ENCODE assay signal across 14 cellular contexts in the genomic region with DNA sequence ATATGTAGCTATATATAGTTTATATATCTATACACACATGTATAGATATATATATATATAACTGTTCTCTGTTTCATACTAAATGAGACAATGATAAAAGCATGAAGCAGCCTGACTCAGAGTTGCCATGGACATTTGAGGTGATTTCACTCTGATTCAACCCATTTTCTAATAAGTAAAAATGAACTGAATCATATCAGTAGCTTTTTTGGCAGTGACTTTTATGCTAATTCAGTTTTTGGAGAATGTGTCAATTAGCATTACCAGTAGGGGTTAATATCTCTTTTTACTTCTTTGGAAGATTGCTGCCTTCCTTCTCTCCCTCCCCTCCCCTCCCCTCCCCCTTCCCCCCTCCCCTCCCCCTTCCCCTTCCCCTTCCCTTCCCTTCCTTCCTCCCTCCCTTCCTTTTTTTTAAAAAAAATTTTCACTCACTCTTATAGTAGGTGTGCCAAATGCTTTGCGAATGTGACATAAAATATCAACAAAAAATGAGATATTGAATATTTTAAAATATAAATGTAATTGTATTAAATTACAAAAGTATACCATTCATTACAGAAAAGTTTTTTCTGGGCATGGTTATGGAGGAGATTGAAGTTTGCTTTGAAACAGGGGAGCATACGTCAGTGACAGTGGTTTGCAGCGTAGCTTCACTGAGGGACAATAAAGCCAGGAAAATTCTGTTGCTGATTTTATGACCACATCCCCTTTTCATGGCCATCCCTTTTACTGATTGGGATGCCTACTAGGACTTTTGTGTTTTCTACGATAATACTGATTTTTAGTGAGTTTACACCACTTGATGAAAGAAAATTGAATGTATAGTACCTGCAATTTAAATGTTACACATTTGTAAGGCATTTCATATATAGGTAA.
DNase-seq lines count a peak whose midpoint lies in the region; ATAC-seq and FAIRE-seq lines count a peak whose summit lies in the region.
"Had no signal": no experiment of that assay in that cellular context is flagged by ENCODE, and none has a peak within 500 bp of the region (broad histone marks: within the 10 kb centered on the region; RNA-seq: fewer than 3 reads in every experiment).

No MANE protein-coding gene starts in this region.

- CTCF ChIA-PET in activated CD8-positive, alpha-beta memory T cell treated with anti-CD3 and anti-CD28 coated beads, Interleukin-2, amount 10 ng/mL, durations not matched to agents 7 days and 5 days (lab: Charles Lee), result no interaction called here

- peaks cover 57% of the 10 kb centered on the region for H3K4me1 Mint-ChIP-seq in activated T-cell treated with anti-CD3 and anti-CD28 coated beads, Interleukin-2, amount 50 U/mL, for 24 hours (ENCODE audit: low read depth)
- H3K4me1 Mint-ChIP-seq in stimulated activated memory B cell treated with anti-CD40 and anti-IgM and Interleukin-4, amounts not matched to agents 10 μg/mL and 1 μg/mL and 100 μg/mL, for 72 hours, result peaks cover 38% of the 10 kb centered on the region
- peaks cover 30% of the 10 kb centered on the region for H3K4me1 Mint-ChIP-seq in activated CD8-positive, alpha-beta memory T cell treated with anti-CD3 and anti-CD28 coated beads, Interleukin-2, amount 10 ng/mL, durations not matched to agents 7 days and 5 days

- DNase-seq in activated T-cell treated with anti-CD3 and anti-CD28 coated beads, Interleukin-2, amount 50 U/mL, for 24 hours, result no peak
- DNase-seq in activated T-cell treated with anti-CD3 and anti-CD28 coated beads, Interleukin-2, amount 50 U/mL, for 1 hour, result no peak
- DNase-seq in RCC 7860 (ENCODE audit: low spot score) (peak; percentile 53), epithelial cell of prostate (ENCODE audit: low read depth, low spot score) (no peak), NCI-H774 (lab: John Stamatoyannopoulos, UW) (no peak), germinal center (ENCODE audit: low spot score) (no peak)
- no peak for DNase-seq in activated CD8-positive, alpha-beta memory T cell treated with anti-CD3 and anti-CD28 coated beads, Interleukin-2, amount 10 ng/mL, durations not matched to agents 7 days and 5 days
- DNase-seq: body of pancreas, gastrocnemius medialis, GOT3, lower lobe of right lung, NCI-H446 treated with DMSO at 0.1 percent for 48 hours had no signal

- peak overlapping the region; percentile 30 for H3K27ac Mint-ChIP-seq in activated T-cell treated with anti-CD3 and anti-CD28 coated beads, Interleukin-2, amount 50 U/mL, for 24 hours
- H3K27ac Mint-ChIP-seq in stimulated activated memory B cell treated with anti-CD40 and anti-IgM and Interleukin-4, amounts not matched to agents 10 μg/mL and 1 μg/mL and 100 μg/mL, for 72 hours, result peak overlapping the region; percentile 89
- no peak overlapping the region for H3K27ac Mint-ChIP-seq in activated CD8-positive, alpha-beta memory T cell treated with anti-CD3 and anti-CD28 coated beads, Interleukin-2, amount 10 ng/mL, durations not matched to agents 7 days and 5 days

- peak overlapping the region; percentile 98 for H3K27ac ChIP-seq in epithelial cell of prostate
- H3K27ac ChIP-seq: body of pancreas, gastrocnemius medialis, parathyroid adenoma had no signal

- peak; percentile 84 for FAIRE-seq in RCC 7860 (lab: Jason Lieb, UNC)

- no peak for ATAC-seq in stimulated activated memory B cell treated with anti-CD40 and anti-IgM and Interleukin-4, amounts not matched to agents 10 μg/mL and 1 μg/mL and 100 μg/mL, for 72 hours
- no peak for ATAC-seq in activated CD8-positive, alpha-beta memory T cell treated with anti-CD3 and anti-CD28 coated beads, Interleukin-2, amount 10 ng/mL, durations not matched to agents 7 days and 5 days
- ATAC-seq: body of pancreas, gastrocnemius medialis, lower lobe of right lung had no signal

- H3K36me3 Mint-ChIP-seq in activated T-cell treated with anti-CD3 and anti-CD28 coated beads, Interleukin-2, amount 50 U/mL, for 24 hours (ENCODE audit: low read depth), result no peaks in the 10 kb centered on the region
- H3K36me3 Mint-ChIP-seq in stimulated activated memory B cell treated with anti-CD40 and anti-IgM and Interleukin-4, amounts not matched to agents 10 μg/mL and 1 μg/mL and 100 μg/mL, for 72 hours, result no peaks in the 10 kb centered on the region
- H3K36me3 Mint-ChIP-seq in activated CD8-positive, alpha-beta memory T cell treated with anti-CD3 and anti-CD28 coated beads, Interleukin-2, amount 10 ng/mL, durations not matched to agents 7 days and 5 days, result no peaks in the 10 kb centered on the region

- no peaks in the 10 kb centered on the region for H3K27me3 Mint-ChIP-seq in activated T-cell treated with anti-CD3 and anti-CD28 coated beads, Interleukin-2, amount 50 U/mL, for 24 hours
- H3K27me3 Mint-ChIP-seq in stimulated activated memory B cell treated with anti-CD40 and anti-IgM and Interleukin-4, amounts not matched to agents 10 μg/mL and 1 μg/mL and 100 μg/mL, for 72 hours, result no peaks in the 10 kb centered on the region
- H3K27me3 Mint-ChIP-seq in activated CD8-positive, alpha-beta memory T cell treated with anti-CD3 and anti-CD28 coated beads, Interleukin-2, amount 10 ng/mL, durations not matched to agents 7 days and 5 days, result no peaks in the 10 kb centered on the region

- H3K4me3 Mint-ChIP-seq in activated T-cell treated with anti-CD3 and anti-CD28 coated beads, Interleukin-2, amount 50 U/mL, for 24 hours, result no peak overlapping the region
- H3K4me3 Mint-ChIP-seq in stimulated activated memory B cell treated with anti-CD40 and anti-IgM and Interleukin-4, amounts not matched to agents 10 μg/mL and 1 μg/mL and 100 μg/mL, for 72 hours, result no peak overlapping the region
- H3K4me3 Mint-ChIP-seq in activated CD8-positive, alpha-beta memory T cell treated with anti-CD3 and anti-CD28 coated beads, Interleukin-2, amount 10 ng/mL, durations not matched to agents 7 days and 5 days, result no peak overlapping the region

- peaks cover 7% of the 10 kb centered on the region for H3K9me3 Mint-ChIP-seq in activated T-cell treated with anti-CD3 and anti-CD28 coated beads, Interleukin-2, amount 50 U/mL, for 24 hours
- H3K9me3 Mint-ChIP-seq in stimulated activated memory B cell treated with anti-CD40 and anti-IgM and Interleukin-4, amounts not matched to agents 10 μg/mL and 1 μg/mL and 100 μg/mL, for 72 hours, result no peaks in the 10 kb centered on the region
- H3K9me3 Mint-ChIP-seq in activated CD8-positive, alpha-beta memory T cell treated with anti-CD3 and anti-CD28 coated beads, Interleukin-2, amount 10 ng/mL, durations not matched to agents 7 days and 5 days (ENCODE audit: low read depth), result no peaks in the 10 kb centered on the region
